In genomic region chr3:116453676-116454346, GRCh38 we compare ENCODE assay signal across 12 cellular contexts. TPM values are rescaled to one million over a fixed set of nuclear protein-coding genes. Genes with fewer than 3 reads are reported as not detected.
DNase-seq lines count a peak whose midpoint lies in the region; ATAC-seq and TF ChIP-seq lines count a peak whose summit lies in the region.
"Had no signal": no experiment of that assay in that cellular context is flagged by ENCODE, and none has a peak within 500 bp of the region (broad histone marks: within the 10 kb centered on the region; RNA-seq: fewer than 3 reads in every experiment).

No MANE protein-coding gene starts in this region.

- H3K27ac Mint-ChIP-seq in chondrocyte (ENCODE audit: unreplicated experiment) = no peak overlapping the region
- no peak overlapping the region for H3K27ac Mint-ChIP-seq in osteocyte (ENCODE audit: unreplicated experiment)
- H3K27ac Mint-ChIP-seq: immature natural killer cell had no signal

- DNase-seq in DMS53 (lab: John Stamatoyannopoulos, UW) (peak; percentile 39), DMS53 treated with DMSO at 0.1 percent for 48 hours (lab: John Stamatoyannopoulos, UW; ENCODE audit: unreplicated experiment) (no peak), NCI-H1694 treated with DMSO at 0.1 percent for 48 hours (lab: John Stamatoyannopoulos, UW) (peak; percentile 70), chondrocyte (ENCODE audit: low spot score) (no peak), osteocyte (ENCODE audit: extremely low spot score, unreplicated experiment) (no peak), OCI-M2 (lab: John Stamatoyannopoulos, UW; ENCODE audit: unreplicated experiment) (no peak), NOMO-1 treated with dmso at 0.1 percent for 144 hours (lab: John Stamatoyannopoulos, UW; ENCODE audit: unreplicated experiment) (no peak)
- DNase-seq: immature natural killer cell; NCI-H510A; stimulated activated naive CD4-positive, alpha-beta T cell treated with Interleukin-2 at 50 U/mL for 16 hours had no signal

- H3K27me3 Mint-ChIP-seq in chondrocyte (ENCODE audit: low read depth) = no peaks in the 10 kb centered on the region
- H3K27me3 Mint-ChIP-seq in osteocyte (ENCODE audit: unreplicated experiment) = peaks cover 17% of the 10 kb centered on the region

- H3K9me3 Mint-ChIP-seq in chondrocyte (ENCODE audit: low read depth) (no peaks in the 10 kb centered on the region), osteocyte (ENCODE audit: unreplicated experiment) (no peaks in the 10 kb centered on the region)

- peaks cover 1% of the 10 kb centered on the region for H3K36me3 Mint-ChIP-seq in chondrocyte (ENCODE audit: low read depth)
- no peaks in the 10 kb centered on the region for H3K36me3 Mint-ChIP-seq in osteocyte (ENCODE audit: unreplicated experiment)

- H3K4me1 Mint-ChIP-seq in chondrocyte (ENCODE audit: low read depth) (no peaks in the 10 kb centered on the region), osteocyte (ENCODE audit: unreplicated experiment) (no peaks in the 10 kb centered on the region)
- H3K4me1 Mint-ChIP-seq: immature natural killer cell had no signal

- no peak for ATAC-seq in GM19452 (IDR thresholded peaks at IDR 0.05; ENCODE audit: unreplicated experiment)

- H3K4me3 Mint-ChIP-seq in chondrocyte (ENCODE audit: unreplicated experiment) (no peak overlapping the region), osteocyte (ENCODE audit: unreplicated experiment) (no peak overlapping the region)
- H3K4me3 Mint-ChIP-seq: immature natural killer cell had no signal

- peak; percentile 85 for TF ChIP-seq CTCF in chondrocyte (IDR thresholded peaks at IDR 0.05)
- peak; percentile 51 for TF ChIP-seq CTCF in osteocyte (IDR thresholded peaks at IDR 0.05)

RNA-seq across cellular contexts. Expression of gene LSAMP, which starts 8.5 kb away (rescaled TPM):
- 1.1 to 1.8 TPM (median 1.4 TPM) in 3 replicates for total RNA-seq in chondrocyte
- 3.9 and 4.4 TPM in 2 replicates for total RNA-seq in osteocyte
- total RNA-seq: T-helper 1 cell treated with Interleukin-12 subunit alpha and Interleukin-12 subunit beta and Interleukin-4 antibody, amounts not matched to agents 30 ng/mL and 1 ng/mL, for 36 hours had no signal

Comparison
In these comparisons a context has a peak if more than half of its experiments do, and no peak if none do; other contexts are left out.
1. DNase-seq: peak in DMS53 (single experiment) and NCI-H1694 treated with DMSO at 0.1 percent for 48 hours (single experiment); none in DMS53 treated with DMSO at 0.1 percent for 48 hours (single experiment), chondrocyte (single experiment), osteocyte (single experiment), OCI-M2 (single experiment) and NOMO-1 treated with dmso at 0.1 percent for 144 hours (single experiment).